ENCODE assay signal across 20 cellular contexts in genomic region chr3:33639889-33640288, GRCh38.
DNase-seq lines count a peak whose midpoint lies in the region; ATAC-seq, FAIRE-seq and TF ChIP-seq lines count a peak whose summit lies in the region.
"Had no signal": no experiment of that assay in that cellular context is flagged by ENCODE, and none has a peak within 500 bp of the region (broad histone marks: within the 10 kb centered on the region; RNA-seq: fewer than 3 reads in every experiment).

No MANE protein-coding gene starts in this region.

- H3K9me3 Mint-ChIP-seq in activated CD4-positive, alpha-beta T cell treated with anti-CD3 and anti-CD28 coated beads, Interleukin-2, amount 10 ng/mL, durations not matched to agents 24 days and 14 days: no peaks in the 10 kb centered on the region
- H3K9me3 Mint-ChIP-seq: CD4-positive, alpha-beta memory T cell; HFFc6 had no signal

- SMC1A ChIA-PET in GM12878 (lab: Charles Lee; ENCODE audit: uncharacterized antibody, unreplicated experiment): interaction anchor here (0.6 to 2.6 kb wide), 5 partner anchors 8 to 147 kb away, joined by 3 to 11 read pairs (median 3); no protein-coding TSS in a partner anchor

- DNase-seq in GM18507 (ENCODE audit: extremely low spot score, insufficient read length, low read depth) (no peak), GM12878 (ENCODE audit: low read depth, low spot score) (no peak), hypothalamus (lab: John Stamatoyannopoulos, UW) (no peak), RWPE1 (ENCODE audit: low spot score) (no peak), urothelium cell line (ENCODE audit: low spot score) (no peak)
- no peak for DNase-seq in activated CD4-positive, alpha-beta T cell treated with anti-CD3 and anti-CD28 coated beads, Interleukin-2, amount 10 ng/mL, durations not matched to agents 24 days and 14 days
- DNase-seq: AML-193; CD4-positive, alpha-beta memory T cell; DMS153; DMS79; GDM1; GOT3; H7; HFFc6 had no signal

- no peak overlapping the region for H3K4me3 Mint-ChIP-seq in activated CD4-positive, alpha-beta T cell treated with anti-CD3 and anti-CD28 coated beads, Interleukin-2, amount 10 ng/mL, durations not matched to agents 24 days and 14 days
- H3K4me3 Mint-ChIP-seq: CD4-positive, alpha-beta memory T cell; HFFc6 had no signal

- no peaks in the 10 kb centered on the region for H4K20me1 ChIP-seq in GM12878 (ENCODE audit: control insufficient read depth, insufficient read depth)

- TF ChIP-seq POLR2A in GM12878 (IDR thresholded peaks at IDR 0.05; ENCODE audit: low read depth, low read length): no peak

- 100% methylated on average over 2 of the region's 2 CpGs for WGBS in GM12878 (ENCODE audit: insufficient coverage, insufficient replicate concordance, low lambda C conversion rate, missing lambda C conversion rate)

- H3K9ac ChIP-seq in GM12878 (ENCODE audit: control insufficient read depth, insufficient read depth, low read length): no peak overlapping the region

- in situ Hi-C loops in GM12878 (cut with MboI): loop anchor here (5.0 kb wide), 1 partner anchor 147 kb away; no protein-coding TSS in a partner anchor

- ATAC-seq in GM21723 (IDR thresholded peaks at IDR 0.05; ENCODE audit: unreplicated experiment) (peak; percentile 55), GM12878 (peak; percentile 21; the same call in 1 of the 3 replicates)
- ATAC-seq: A549, HCT116 had no signal

- intact Hi-C loops in GM12878 (cut with micrococcal nuclease; ENCODE audit: unreplicated experiment): loop anchor here (5.0 kb wide), 1 partner anchor 77 kb away; the partner anchor contains the start of gene CLASP2
- intact Hi-C loops in activated CD4-positive, alpha-beta T cell treated with anti-CD3 and anti-CD28 coated beads, Interleukin-2, amount 10 ng/mL, durations not matched to agents 24 days and 14 days (cut with micrococcal nuclease): loop anchor here (5.0 to 10.0 kb wide), 2 partner anchors 77 to 205 kb away; partner anchors contain the start of gene CLASP2

- FAIRE-seq in GM18507 (lab: Jason Lieb, UNC) (peak; percentile 29), GM12878 (lab: Jason Lieb, UNC) (no peak), islet of Langerhans (lab: Jason Lieb, UNC) (peak; percentile 71), urothelium cell line (lab: Jason Lieb, UNC) (no peak)

- POLR2A ChIA-PET in GM12878 (lab: Charles Lee): no interaction called here
- POLR2A ChIA-PET in RWPE1 (lab: Yijun Ruan, JAX; ENCODE audit: low non-redundant PET): no interaction called here

- H3K27ac ChIP-seq in GM12878 (ENCODE audit: control insufficient read depth, insufficient read depth): no peak overlapping the region
- H3K27ac ChIP-seq in RWPE1: no peak overlapping the region
- H3K27ac ChIP-seq: 22Rv1, A549, C4-2B had no signal

- H2AFZ ChIP-seq in GM12878 (ENCODE audit: control insufficient read depth, low read depth, low read length): no peak overlapping the region

- no peak overlapping the region for H3K4me3 ChIP-seq in GM12878
- H3K4me3 ChIP-seq: A549 had no signal

- no peaks in the 10 kb centered on the region for H3K79me2 ChIP-seq in GM12878 (ENCODE audit: control insufficient read depth, insufficient read depth, low read length)

- RAD21 ChIA-PET in GM12878 (lab: Charles Lee; ENCODE audit: unreplicated experiment): no interaction called here

- no peak overlapping the region for H3K27ac Mint-ChIP-seq in activated CD4-positive, alpha-beta T cell treated with anti-CD3 and anti-CD28 coated beads, Interleukin-2, amount 10 ng/mL, durations not matched to agents 24 days and 14 days
- H3K27ac Mint-ChIP-seq: HFFc6 had no signal

- peaks cover 5% of the 10 kb centered on the region for H3K36me3 Mint-ChIP-seq in activated CD4-positive, alpha-beta T cell treated with anti-CD3 and anti-CD28 coated beads, Interleukin-2, amount 10 ng/mL, durations not matched to agents 24 days and 14 days (ENCODE audit: low read depth)

- no peaks in the 10 kb centered on the region for H3K27me3 Mint-ChIP-seq in activated CD4-positive, alpha-beta T cell treated with anti-CD3 and anti-CD28 coated beads, Interleukin-2, amount 10 ng/mL, durations not matched to agents 24 days and 14 days
- H3K27me3 Mint-ChIP-seq: CD4-positive, alpha-beta memory T cell had no signal

- H3K4me2 ChIP-seq in GM12878 (ENCODE audit: control insufficient read depth, insufficient read depth): no peak overlapping the region; the same call in 1 of the 2 replicates
- H3K4me2 ChIP-seq: A549 had no signal

- H3K27me3 ChIP-seq in GM12878 (replicated peaks in 1 of 2; ENCODE audit: control insufficient read depth in 2 of 2, insufficient read depth in 2 of 2, low read length in 1 of 2): no peaks in the 10 kb centered on the region

- TF ChIP-seq EP300 in GM12878 (IDR thresholded peaks at IDR 0.05; ENCODE audit: borderline replicate concordance in 1 of 2, control insufficient read depth in 1 of 2, low read depth in 2 of 2, low read length in 2 of 2): no peak

- peaks cover 4% of the 10 kb centered on the region for H3K4me1 Mint-ChIP-seq in activated CD4-positive, alpha-beta T cell treated with anti-CD3 and anti-CD28 coated beads, Interleukin-2, amount 10 ng/mL, durations not matched to agents 24 days and 14 days

- H3K36me3 ChIP-seq in GM12878 (ENCODE audit: control insufficient read depth in 2 of 2, insufficient read depth in 2 of 2, low read length in 1 of 2): no peaks in the 10 kb centered on the region; a peak in 2 of 4 replicates

- TF ChIP-seq RAD21 in GM12878 (IDR thresholded peaks at IDR 0.05; ENCODE audit: insufficient read depth, low read depth, low read length): no peak

- no TSS peak for BruUV-seq in GM12878 (replicated peaks; lab: Mats Ljungman, UMichigan)

- TF ChIP-seq CTCF in GM12878 (IDR thresholded peaks at IDR 0.05 in 2 of 3, conservative IDR thresholded peaks at IDR 0.05 in 1 of 3; ENCODE audit: control insufficient read depth in 2 of 3, extremely low read depth in 1 of 3, insufficient read depth in 1 of 3, low read depth in 3 of 3, low read length in 3 of 3): no peak
- no peak for TF ChIP-seq CTCF in RWPE1 (conservative IDR thresholded peaks at IDR 0.05; ENCODE audit: low read depth)

- H3K9me3 ChIP-seq in GM12878 (replicated peaks; ENCODE audit: control insufficient read depth, insufficient read depth, low read length): no peaks in the 10 kb centered on the region
- H3K9me3 ChIP-seq: A549 had no signal

- CTCF ChIA-PET in GM12878 (lab: Yijun Ruan, JAX) (interaction anchor here (1.9 kb wide), 1 partner anchor 147 kb away, joined by 7 read pairs; no protein-coding TSS in a partner anchor), RWPE1 (lab: Yijun Ruan, JAX) (no interaction called here)

- H3K4me1 ChIP-seq in GM12878 (ENCODE audit: control insufficient read depth, insufficient read depth, low read length): no peaks in the 10 kb centered on the region

TF ChIP-seq in GM12878, 131 proteins besides CTCF, POLR2A, EP300 and RAD21 (continues in another document):
- TF ChIP-seq, protein P1, sequence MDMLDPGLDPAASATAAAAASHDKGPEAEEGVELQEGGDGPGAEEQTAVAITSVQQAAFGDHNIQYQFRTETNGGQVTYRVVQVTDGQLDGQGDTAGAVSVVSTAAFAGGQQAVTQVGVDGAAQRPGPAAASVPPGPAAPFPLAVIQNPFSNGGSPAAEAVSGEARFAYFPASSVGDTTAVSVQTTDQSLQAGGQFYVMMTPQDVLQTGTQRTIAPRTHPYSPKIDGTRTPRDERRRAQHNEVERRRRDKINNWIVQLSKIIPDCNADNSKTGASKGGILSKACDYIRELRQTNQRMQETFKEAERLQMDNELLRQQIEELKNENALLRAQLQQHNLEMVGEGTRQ (IDR thresholded peaks at IDR 0.05; ENCODE audit: borderline replicate concordance, low read depth, low read length): no peak
- TF ChIP-seq IRF4 (IDR thresholded peaks at IDR 0.05; ENCODE audit: low read depth, low read length) (no peak), RBBP5 (conservative IDR thresholded peaks at IDR 0.05) (no peak), EGR1 (IDR thresholded peaks at IDR 0.05; ENCODE audit: borderline replicate concordance in 1 of 2, low read depth in 2 of 2, low read length in 2 of 2) (no peak), POU2F2 (IDR thresholded peaks at IDR 0.05; ENCODE audit: borderline replicate concordance, low read depth, low read length) (no peak), HSF1 (IDR thresholded peaks at IDR 0.05; ENCODE audit: low read depth, low read length) (no peak)
